ENCODE assay signal across 1 cellular context in the genomic region with DNA sequence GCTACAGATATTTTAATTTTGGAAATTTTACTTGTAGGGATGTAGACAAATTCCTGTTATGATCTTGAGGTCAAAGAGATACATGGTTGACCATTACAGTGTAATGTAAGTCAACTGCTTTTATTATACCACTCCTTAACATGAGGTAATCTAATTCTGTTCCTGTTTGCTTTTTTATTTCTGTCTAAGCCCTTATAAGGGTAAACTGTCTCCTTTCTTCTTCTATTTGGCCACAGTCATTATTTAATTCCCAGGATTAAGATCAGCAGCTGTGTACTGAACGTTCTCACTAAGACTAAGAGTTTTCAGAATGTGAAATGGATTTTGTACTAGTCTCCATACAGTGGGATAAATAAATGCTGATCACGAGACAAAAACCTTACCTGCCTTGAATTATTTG.
TF ChIP-seq lines count a peak whose summit lies in the region.

No MANE protein-coding gene starts in this region.

TF ChIP-seq in WTC11, 78 proteins besides CTCF, POLR2A, EP300 and RAD21:
- TF ChIP-seq NR3C1 (CRISPR knock-in tag; conservative IDR thresholded peaks at IDR 0.05; ENCODE audit: low read depth) = no peak
- TF ChIP-seq ZNF263 (CRISPR knock-in tag; IDR thresholded peaks at IDR 0.05; ENCODE audit: low read depth) = no peak
TF ChIP-seq in WTC11: peak in this region for 0.
